ENCODE assay signal across 10 cellular contexts in the genomic region with DNA sequence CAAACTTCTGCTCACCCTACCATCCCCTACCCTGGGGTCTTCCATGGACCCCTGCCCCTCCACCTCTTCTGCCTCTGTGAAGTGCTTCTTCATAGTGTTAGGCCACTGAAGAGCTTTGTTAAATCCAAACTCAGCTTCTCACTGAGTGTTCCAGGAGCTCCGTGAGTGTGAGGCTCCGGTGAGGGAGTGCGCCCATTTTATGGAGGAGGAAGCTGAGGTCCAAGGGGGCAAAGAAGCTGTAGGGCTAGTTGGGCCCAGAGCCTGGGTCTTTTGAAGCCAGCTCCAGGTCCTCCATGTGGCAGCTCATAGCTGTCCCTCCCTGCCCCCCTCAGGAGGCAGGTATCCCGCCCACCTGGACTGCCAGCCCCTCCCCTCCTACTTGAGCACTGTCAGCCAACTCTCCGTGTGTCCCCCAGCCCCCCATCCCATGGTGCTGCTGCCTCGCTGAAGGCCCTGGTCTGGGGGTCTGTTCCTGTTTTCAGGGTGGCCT. TPM values are rescaled to one million over a fixed set of nuclear protein-coding genes. Genes with fewer than 3 reads are reported as not detected.
DNase-seq lines count a peak whose midpoint lies in the region; ATAC-seq and TF ChIP-seq lines count a peak whose summit lies in the region.
"Had no signal": no experiment of that assay in that cellular context is flagged by ENCODE, and none has a peak within 500 bp of the region (broad histone marks: within the 10 kb centered on the region; RNA-seq: fewer than 3 reads in every experiment).

No MANE protein-coding gene starts in this region.

- 83 to 95% methylated on average over 3 to 6 of the region's 6 CpGs for WGBS in endodermal cell (ENCODE audit: insufficient coverage in 1 of 2, insufficient read length in 1 of 2), 2 experiments

- intact Hi-C loops in activated CD8-positive, alpha-beta T cell treated with anti-CD3 and anti-CD28 coated beads for 36 hours (cut with micrococcal nuclease) = no loop called here

- H3K27me3 Mint-ChIP-seq in T-helper 1 cell treated with Interleukin-12 subunit alpha and Interleukin-12 subunit beta and Interleukin-4 antibody, amounts not matched to agents 30 μg/mL and 1 μg/mL, for 36 hours (ENCODE audit: low read depth) = no peaks in the 10 kb centered on the region
- H3K27me3 Mint-ChIP-seq in activated CD8-positive, alpha-beta T cell treated with anti-CD3 and anti-CD28 coated beads for 36 hours = no peaks in the 10 kb centered on the region
- H3K27me3 Mint-ChIP-seq in stimulated activated naive CD8-positive, alpha-beta T cell treated with anti-CD3 and anti-CD28 coated beads, Interleukin-15, Interleukin-2, amounts not matched to agents 100 ng/mL and 50 ng/mL, for 24 hours = no peaks in the 10 kb centered on the region
- peaks cover 2% of the 10 kb centered on the region for H3K27me3 Mint-ChIP-seq in chondrocyte (ENCODE audit: low read depth)
- peaks cover 56% of the 10 kb centered on the region for H3K27me3 Mint-ChIP-seq in endodermal cell (ENCODE audit: insufficient read depth)

- peaks cover 41% of the 10 kb centered on the region for H3K36me3 Mint-ChIP-seq in T-helper 1 cell treated with Interleukin-12 subunit alpha and Interleukin-12 subunit beta and Interleukin-4 antibody, amounts not matched to agents 30 μg/mL and 1 μg/mL, for 36 hours (ENCODE audit: low read depth)
- H3K36me3 Mint-ChIP-seq in activated CD8-positive, alpha-beta T cell treated with anti-CD3 and anti-CD28 coated beads for 36 hours (ENCODE audit: low read depth) = peaks cover 64% of the 10 kb centered on the region
- H3K36me3 Mint-ChIP-seq in stimulated activated naive CD8-positive, alpha-beta T cell treated with anti-CD3 and anti-CD28 coated beads, Interleukin-15, Interleukin-2, amounts not matched to agents 100 ng/mL and 50 ng/mL, for 24 hours (ENCODE audit: low read depth) = peaks cover 38% of the 10 kb centered on the region
- H3K36me3 Mint-ChIP-seq in chondrocyte (ENCODE audit: low read depth) (no peaks in the 10 kb centered on the region), endodermal cell (ENCODE audit: low read depth) (no peaks in the 10 kb centered on the region)

- no peaks in the 10 kb centered on the region for H3K36me3 ChIP-seq in endodermal cell (ENCODE audit: control insufficient read depth, insufficient read depth, low read length)

- POLR2A ChIA-PET in activated CD8-positive, alpha-beta T cell treated with anti-CD3 and anti-CD28 coated beads for 36 hours (lab: Charles Lee) = interaction anchor here (0.8 to 23.2 kb wide), 8 partner anchors 4 to 104 kb away, joined by 3 to 399 read pairs (median 24); a partner anchor contains a TSS

- peak overlapping the region; percentile 96 for H3K27ac Mint-ChIP-seq in T-helper 1 cell treated with Interleukin-12 subunit alpha and Interleukin-12 subunit beta and Interleukin-4 antibody, amounts not matched to agents 30 μg/mL and 1 μg/mL, for 36 hours
- peak overlapping the region; percentile 99 for H3K27ac Mint-ChIP-seq in activated CD8-positive, alpha-beta T cell treated with anti-CD3 and anti-CD28 coated beads for 36 hours
- peak overlapping the region; percentile 98 for H3K27ac Mint-ChIP-seq in stimulated activated naive CD8-positive, alpha-beta T cell treated with anti-CD3 and anti-CD28 coated beads, Interleukin-15, Interleukin-2, amounts not matched to agents 100 ng/mL and 50 ng/mL, for 24 hours
- H3K27ac Mint-ChIP-seq in chondrocyte (ENCODE audit: unreplicated experiment) = no peak overlapping the region
- H3K27ac Mint-ChIP-seq in endodermal cell = no peak overlapping the region

- no peaks in the 10 kb centered on the region for H3K4me1 ChIP-seq in endodermal cell (ENCODE audit: control insufficient read depth, insufficient read depth, low read length)

- no peaks in the 10 kb centered on the region for H3K9me3 Mint-ChIP-seq in T-helper 1 cell treated with Interleukin-12 subunit alpha and Interleukin-12 subunit beta and Interleukin-4 antibody, amounts not matched to agents 30 μg/mL and 1 μg/mL, for 36 hours
- H3K9me3 Mint-ChIP-seq in activated CD8-positive, alpha-beta T cell treated with anti-CD3 and anti-CD28 coated beads for 36 hours = no peaks in the 10 kb centered on the region
- no peaks in the 10 kb centered on the region for H3K9me3 Mint-ChIP-seq in stimulated activated naive CD8-positive, alpha-beta T cell treated with anti-CD3 and anti-CD28 coated beads, Interleukin-15, Interleukin-2, amounts not matched to agents 100 ng/mL and 50 ng/mL, for 24 hours
- H3K9me3 Mint-ChIP-seq in chondrocyte (ENCODE audit: low read depth) (no peaks in the 10 kb centered on the region), endodermal cell (no peaks in the 10 kb centered on the region)
- H3K9me3 Mint-ChIP-seq: neural crest cell had no signal

- no peak for TF ChIP-seq CTCF in activated CD8-positive, alpha-beta T cell treated with anti-CD3 and anti-CD28 coated beads for 36 hours (IDR thresholded peaks at IDR 0.05)
- TF ChIP-seq CTCF in chondrocyte (IDR thresholded peaks at IDR 0.05) = no peak
- TF ChIP-seq CTCF in endodermal cell (conservative IDR thresholded peaks at IDR 0.05) = no peak

- H3K4me1 Mint-ChIP-seq in T-helper 1 cell treated with Interleukin-12 subunit alpha and Interleukin-12 subunit beta and Interleukin-4 antibody, amounts not matched to agents 30 μg/mL and 1 μg/mL, for 36 hours (ENCODE audit: low read depth) = peaks cover 75% of the 10 kb centered on the region
- peaks cover 58% of the 10 kb centered on the region for H3K4me1 Mint-ChIP-seq in activated CD8-positive, alpha-beta T cell treated with anti-CD3 and anti-CD28 coated beads for 36 hours (ENCODE audit: low read depth)
- H3K4me1 Mint-ChIP-seq in stimulated activated naive CD8-positive, alpha-beta T cell treated with anti-CD3 and anti-CD28 coated beads, Interleukin-15, Interleukin-2, amounts not matched to agents 100 ng/mL and 50 ng/mL, for 24 hours (ENCODE audit: low read depth) = peaks cover 94% of the 10 kb centered on the region
- no peaks in the 10 kb centered on the region for H3K4me1 Mint-ChIP-seq in chondrocyte (ENCODE audit: low read depth)
- H3K4me1 Mint-ChIP-seq in endodermal cell = peaks cover 5% of the 10 kb centered on the region
- H3K4me1 Mint-ChIP-seq: neural crest cell had no signal

- no peak overlapping the region for H3K4me3 ChIP-seq in endodermal cell (ENCODE audit: low read length)

- peak overlapping the region; percentile 77 for H3K27ac ChIP-seq in layer of hippocampus (ENCODE audit: low read depth, low read length)
- no peak overlapping the region for H3K27ac ChIP-seq in endodermal cell (ENCODE audit: low read depth, low read length)

- no peaks in the 10 kb centered on the region for H3K9me3 ChIP-seq in endodermal cell (ENCODE audit: control insufficient read depth, low read length)

- H3K9ac ChIP-seq in endodermal cell (ENCODE audit: extremely low read depth, low read length, poor library complexity, severe bottlenecking) = no peak overlapping the region

- peak overlapping the region; percentile 95 for H3K4me3 Mint-ChIP-seq in T-helper 1 cell treated with Interleukin-12 subunit alpha and Interleukin-12 subunit beta and Interleukin-4 antibody, amounts not matched to agents 30 μg/mL and 1 μg/mL, for 36 hours
- H3K4me3 Mint-ChIP-seq in activated CD8-positive, alpha-beta T cell treated with anti-CD3 and anti-CD28 coated beads for 36 hours = peak overlapping the region; percentile 99
- peak overlapping the region; percentile 99 for H3K4me3 Mint-ChIP-seq in stimulated activated naive CD8-positive, alpha-beta T cell treated with anti-CD3 and anti-CD28 coated beads, Interleukin-15, Interleukin-2, amounts not matched to agents 100 ng/mL and 50 ng/mL, for 24 hours
- H3K4me3 Mint-ChIP-seq in chondrocyte (ENCODE audit: unreplicated experiment) (no peak overlapping the region), endodermal cell (no peak overlapping the region)
- H3K4me3 Mint-ChIP-seq: neural crest cell had no signal

- H3K27me3 ChIP-seq in layer of hippocampus (ENCODE audit: control insufficient read depth, insufficient read depth, low read length) = peaks cover 2% of the 10 kb centered on the region
- H3K27me3 ChIP-seq in endodermal cell (ENCODE audit: control insufficient read depth, insufficient read depth, low read length, poor library complexity, severe bottlenecking) = peaks cover 22% of the 10 kb centered on the region

- DNase-seq in T-helper 1 cell = no peak
- peak; percentile 70 for DNase-seq in activated CD8-positive, alpha-beta T cell treated with anti-CD3 and anti-CD28 coated beads for 36 hours
- no peak for DNase-seq in chondrocyte (ENCODE audit: low spot score)
- DNase-seq in NCI-H146 treated with DMSO at 0.1 percent for 48 hours (lab: John Stamatoyannopoulos, UW; ENCODE audit: unreplicated experiment) = no peak
- DNase-seq in endodermal cell = no peak

- CTCF ChIA-PET in activated CD8-positive, alpha-beta T cell treated with anti-CD3 and anti-CD28 coated beads for 36 hours (lab: Charles Lee) = interaction anchor here (0.7 to 14.5 kb wide), 7 partner anchors 6 to 93 kb away, joined by 3 to 406 read pairs (median 4); a partner anchor contains a TSS

- no peak for ATAC-seq in activated CD8-positive, alpha-beta T cell treated with anti-CD3 and anti-CD28 coated beads for 36 hours
- ATAC-seq: esophagus mucosa had no signal

RNA-seq across cellular contexts. Expression of a gene that starts 6.0 kb away (rescaled TPM):
- 100 to 1,000 TPM; 285 to 298 TPM for total RNA-seq in activated CD8-positive, alpha-beta T cell treated with anti-CD3 and anti-CD28 coated beads for 36 hours
- total RNA-seq in chondrocyte (0.89 to 2.0 TPM (median 1.8 TPM) in 3 replicates), endodermal cell (1 to 10 TPM; 3.5 to 4.5 TPM)
- 1.9 TPM for polyA plus RNA-seq in endodermal cell (2013, experiment 1 of 2)
- 1.7 TPM for polyA plus RNA-seq in endodermal cell (2013, experiment 2 of 2)

RNA-seq across cellular contexts. Expression of a gene that starts 34.2 kb away (rescaled TPM):
- under 1 TPM; 0.27 to 0.63 TPM for total RNA-seq in activated CD8-positive, alpha-beta T cell treated with anti-CD3 and anti-CD28 coated beads for 36 hours
- total RNA-seq in chondrocyte (not detected in 3 replicates), endodermal cell (under 1 TPM in 1 of 2 donors, not detected in 1; 0.18 TPM)
- polyA plus RNA-seq in endodermal cell (2013, experiment 1 of 2) = not detected
- polyA plus RNA-seq in endodermal cell (2013, experiment 2 of 2) = not detected

Comparison
In these comparisons a context has a peak if more than half of its experiments do, and no peak if none do; other contexts are left out.
1. H3K27ac Mint-ChIP-seq: peak in T-helper 1 cell treated with Interleukin-12 subunit alpha and Interleukin-12 subunit beta and Interleukin-4 antibody, amounts not matched to agents 30 μg/mL and 1 μg/mL, for 36 hours (single experiment), activated CD8-positive, alpha-beta T cell treated with anti-CD3 and anti-CD28 coated beads for 36 hours (single experiment) and stimulated activated naive CD8-positive, alpha-beta T cell treated with anti-CD3 and anti-CD28 coated beads, Interleukin-15, Interleukin-2, amounts not matched to agents 100 ng/mL and 50 ng/mL, for 24 hours (single experiment); none in chondrocyte (single experiment) and endodermal cell (single experiment).
2. H3K4me3 Mint-ChIP-seq: peak in T-helper 1 cell treated with Interleukin-12 subunit alpha and Interleukin-12 subunit beta and Interleukin-4 antibody, amounts not matched to agents 30 μg/mL and 1 μg/mL, for 36 hours (single experiment), activated CD8-positive, alpha-beta T cell treated with anti-CD3 and anti-CD28 coated beads for 36 hours (single experiment) and stimulated activated naive CD8-positive, alpha-beta T cell treated with anti-CD3 and anti-CD28 coated beads, Interleukin-15, Interleukin-2, amounts not matched to agents 100 ng/mL and 50 ng/mL, for 24 hours (single experiment); none in chondrocyte (single experiment) and endodermal cell (single experiment).
3. RNA of a gene that starts 6.0 kb away (total RNA-seq): 285 to 298 TPM in activated CD8-positive, alpha-beta T cell treated with anti-CD3 and anti-CD28 coated beads for 36 hours; 3.5 to 4.5 TPM in endodermal cell and 0.89 to 2.0 TPM in chondrocyte; every median in the first group is over 10 times any median in the second.